In genomic region chr19:49524812-49525455, GRCh38 we compare ENCODE assay signal across 16 cellular contexts.
"Had no signal": no experiment of that assay in that cellular context is flagged by ENCODE, and none has a peak within 500 bp of the region (broad histone marks: within the 10 kb centered on the region; RNA-seq: fewer than 3 reads in every experiment).

No MANE protein-coding gene starts in this region.

- H3K36me3 ChIP-seq: cardiac muscle cell, gastrocnemius medialis had no signal

- H3K4me1 ChIP-seq: parathyroid adenoma had no signal

- H3K9me3 ChIP-seq: gastrocnemius medialis, left lung, transverse colon had no signal

- H3K27ac Mint-ChIP-seq: activated CD4-positive, alpha-beta T cell treated with anti-CD3 and anti-CD28 coated beads, Interleukin-2, amount 10 ng/mL, durations not matched to agents 24 days and 14 days had no signal

- DNase-seq: activated CD4-positive, alpha-beta T cell treated with anti-CD3 and anti-CD28 coated beads, Interleukin-2, amount 10 ng/mL, durations not matched to agents 24 days and 14 days; activated CD8-positive, alpha-beta memory T cell treated with anti-CD3 and anti-CD28 coated beads for 24 hours; activated naive CD4-positive, alpha-beta T cell treated with Interleukin-2 at 50 U/mL for 16 hours; cortex of kidney; effector memory CD4-positive, alpha-beta T cell; gastrocnemius medialis; islet precursor cell; left lung; mesendoderm; retina; transverse colon; WERI-Rb-1 had no signal

- H3K9me3 Mint-ChIP-seq: activated CD4-positive, alpha-beta T cell treated with anti-CD3 and anti-CD28 coated beads, Interleukin-2, amount 10 ng/mL, durations not matched to agents 24 days and 14 days; nephron had no signal

- H3K27me3 ChIP-seq: cardiac muscle cell, gastrocnemius medialis, left lung, transverse colon had no signal

- H3K4me3 ChIP-seq: cardiac muscle cell, gastrocnemius medialis, left lung, transverse colon had no signal

- H3K27ac ChIP-seq: cardiac muscle cell, epithelial cell of prostate, gastrocnemius medialis, left lung, parathyroid adenoma, transverse colon, WERI-Rb-1 had no signal

- H3K4me3 Mint-ChIP-seq: activated CD4-positive, alpha-beta T cell treated with anti-CD3 and anti-CD28 coated beads, Interleukin-2, amount 10 ng/mL, durations not matched to agents 24 days and 14 days had no signal
